ENCODE assay signal across 12 cellular contexts in the genomic region with DNA sequence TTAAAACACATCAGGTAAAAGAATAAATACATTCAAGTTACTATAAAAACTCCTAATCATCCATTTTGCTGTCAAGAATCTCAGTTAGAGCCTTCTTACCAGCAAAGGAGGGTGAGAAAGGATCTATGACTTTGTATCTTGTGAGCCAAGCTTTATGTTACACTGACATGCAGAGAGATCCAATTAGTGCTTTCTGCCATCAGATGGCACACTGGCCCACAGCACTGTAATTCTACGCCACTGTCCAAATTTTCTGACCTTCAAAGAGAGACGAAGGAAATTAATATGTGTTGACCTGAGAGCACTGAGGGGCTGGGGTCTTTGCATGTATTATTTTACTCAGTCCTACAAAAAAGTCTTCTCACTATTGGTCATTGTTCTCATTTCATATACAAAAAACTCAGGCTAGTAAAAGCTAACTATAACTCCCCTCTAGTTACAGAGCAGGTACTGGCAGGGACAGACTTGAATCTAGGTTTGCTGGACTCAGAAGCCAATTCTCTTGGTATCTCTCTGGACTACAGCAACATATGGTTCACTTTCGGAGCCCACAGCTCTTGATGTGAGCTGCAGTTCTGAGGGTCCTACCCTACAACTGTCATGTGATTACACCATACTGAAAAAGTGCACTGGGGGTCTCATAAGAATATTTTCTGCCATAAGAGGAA.
DNase-seq lines count a peak whose midpoint lies in the region; ATAC-seq and TF ChIP-seq lines count a peak whose summit lies in the region.
"Had no signal": no experiment of that assay in that cellular context is flagged by ENCODE, and none has a peak within 500 bp of the region (broad histone marks: within the 10 kb centered on the region; RNA-seq: fewer than 3 reads in every experiment).

No MANE protein-coding gene starts in this region.

- H3K4me1 ChIP-seq in BE2C (peaks cover 34% of the 10 kb centered on the region), lower lobe of right lung (peaks cover 29% of the 10 kb centered on the region)

- no peak overlapping the region for H3K27ac ChIP-seq in lower lobe of right lung
- H3K27ac ChIP-seq: vagina had no signal

- peaks cover 7% of the 10 kb centered on the region for H3K9me3 Mint-ChIP-seq in HFFc6

- no peaks in the 10 kb centered on the region for H3K27me3 Mint-ChIP-seq in HFFc6 (ENCODE audit: insufficient read depth)

- H3K36me3 Mint-ChIP-seq in HFFc6 (ENCODE audit: low read depth) = 0 out of 2 replicates have a peak, but pooled peaks cover 3% of the 10 kb centered on the region

- H3K27me3 ChIP-seq in BE2C (no peaks in the 10 kb centered on the region), lower lobe of right lung (ENCODE audit: low read depth) (no peaks in the 10 kb centered on the region)
- H3K27me3 ChIP-seq: vagina had no signal

- intact Hi-C loops in lower lobe of right lung (cut with DNase I) = no loop called here

- TF ChIP-seq CTCF in BE2C (IDR thresholded peaks at IDR 0.05; ENCODE audit: low read depth, low read length) (peak; percentile 46), lower lobe of right lung (IDR thresholded peaks at IDR 0.05) (peak; percentile 22), GM20000 (IDR thresholded peaks at IDR 0.05; ENCODE audit: extremely low read depth, missing control alignments) (no peak), HFFc6 (IDR thresholded peaks at IDR 0.05) (no peak)

- no peak overlapping the region for H3K27ac Mint-ChIP-seq in HFFc6

- H3K36me3 ChIP-seq in BE2C (no peaks in the 10 kb centered on the region), lower lobe of right lung (no peaks in the 10 kb centered on the region)
- H3K36me3 ChIP-seq: vagina had no signal

- no peaks in the 10 kb centered on the region for H3K4me1 Mint-ChIP-seq in HFFc6 (ENCODE audit: low read depth)

- no peaks in the 10 kb centered on the region for H3K9me3 ChIP-seq in BE2C
- no peaks in the 10 kb centered on the region for H3K9me3 ChIP-seq in lower lobe of right lung
- H3K9me3 ChIP-seq: vagina had no signal

- ATAC-seq in lower lobe of right lung = peak in 1 of 2 donors; percentile 49
- ATAC-seq in HG02678 (IDR thresholded peaks at IDR 0.05; ENCODE audit: unreplicated experiment) = no peak
- ATAC-seq: K562 had no signal

- H3K4me3 ChIP-seq in BE2C (ENCODE audit: low read depth, low read length) = no peak overlapping the region
- H3K4me3 ChIP-seq in lower lobe of right lung = no peak overlapping the region
- H3K4me3 ChIP-seq: K562, vagina had no signal

- DNase-seq in BE2C = no peak
- peak; percentile 53 for DNase-seq in NCI-H526 treated with DMSO at 0.1 percent for 48 hours (lab: John Stamatoyannopoulos, UW)
- peak; percentile 12 to 43 for DNase-seq in dermis microvascular lymphatic vessel endothelial cell (ENCODE audit: low read depth in 2 of 2)
- no peak for DNase-seq in lower lobe of right lung
- no peak for DNase-seq in globus pallidus (ENCODE audit: low spot score)
- DNase-seq in GM20000 (ENCODE audit: low spot score) = no peak
- no peak for DNase-seq in HFFc6
- DNase-seq: GDM1, NCI-H2081 had no signal

- no peak overlapping the region for H3K4me3 Mint-ChIP-seq in HFFc6

Comparison
In these comparisons a context has a peak if more than half of its experiments do, and no peak if none do; other contexts are left out.
1. DNase-seq: peak in NCI-H526 treated with DMSO at 0.1 percent for 48 hours (single experiment) and dermis microvascular lymphatic vessel endothelial cell (2 of 2); none in BE2C (single experiment), lower lobe of right lung (single experiment), globus pallidus (single experiment), GM20000 (single experiment) and HFFc6 (single experiment).
2. CTCF ChIP-seq: peak in BE2C (single experiment) and lower lobe of right lung (single experiment); none in GM20000 (single experiment) and HFFc6 (single experiment).